In genomic region chr1:209267968-209268367, GRCh38 we compare ENCODE assay signal across 2 cellular contexts.
TF ChIP-seq lines count a peak whose summit lies in the region.

No MANE protein-coding gene starts in this region.

TF ChIP-seq in H1, 55 proteins besides CTCF, POLR2A, EP300 and RAD21 (continued from another document):
- no peak for TF ChIP-seq HDAC2 (IDR thresholded peaks at IDR 0.05; ENCODE audit: borderline replicate concordance in 1 of 2, low read depth in 2 of 2, low read length in 2 of 2)
- no peak for TF ChIP-seq NRF1 (IDR thresholded peaks at IDR 0.05; ENCODE audit: low read depth, low read length)
- TF ChIP-seq KDM5A (IDR thresholded peaks at IDR 0.05; ENCODE audit: low read length) = no peak
- no peak for TF ChIP-seq BRCA1 (IDR thresholded peaks at IDR 0.05; ENCODE audit: low read depth, low read length)
- TF ChIP-seq POU5F1 (IDR thresholded peaks at IDR 0.05; ENCODE audit: low read depth, low read length) = no peak
- no peak for TF ChIP-seq SP2 (IDR thresholded peaks at IDR 0.05; ENCODE audit: low read length)
- no peak for TF ChIP-seq SP1 (IDR thresholded peaks at IDR 0.05; ENCODE audit: low read depth, low read length)
TF ChIP-seq in H1: peak in this region for 0.

TF ChIP-seq in SK-N-SH treated with all-trans-retinoic acid at 6 μM for 48 hours, 23 proteins besides CTCF, POLR2A, EP300 and RAD21 (continued from another document):
- TF ChIP-seq POU6F1 (CRISPR knock-in tag; IDR thresholded peaks at IDR 0.05; ENCODE audit: borderline replicate concordance, low read depth) = no peak
- TF ChIP-seq PPARA (CRISPR knock-in tag; IDR thresholded peaks at IDR 0.05; ENCODE audit: borderline replicate concordance) = no peak
- no peak for TF ChIP-seq SNAI2 (CRISPR knock-in tag; IDR thresholded peaks at IDR 0.05)
- TF ChIP-seq ARNTL (CRISPR knock-in tag; IDR thresholded peaks at IDR 0.05; ENCODE audit: borderline replicate concordance, low read depth) = no peak
- TF ChIP-seq CSRNP3 (CRISPR knock-in tag; IDR thresholded peaks at IDR 0.05) = no peak
